In genomic region chr3:101379695-101380376, GRCh38 we compare ENCODE assay signal across 9 cellular contexts. TPM values are rescaled to one million over a fixed set of nuclear protein-coding genes. Genes with fewer than 3 reads are reported as not detected.
DNase-seq lines count a peak whose midpoint lies in the region; ATAC-seq and TF ChIP-seq lines count a peak whose summit lies in the region.
"Had no signal": no experiment of that assay in that cellular context is flagged by ENCODE, and none has a peak within 500 bp of the region (broad histone marks: within the 10 kb centered on the region; RNA-seq: fewer than 3 reads in every experiment).

No MANE protein-coding gene starts in this region.

- H3K4me3 ChIP-seq in CD4-positive, alpha-beta memory T cell (ENCODE audit: low read length in 2 of 2) = no peak overlapping the region

- DNase-seq in CD4-positive, alpha-beta memory T cell = peak in 3 of 5 donors; percentile 15 to 27 (median 26)
- DNase-seq in activated B cell treated with CpG ODN at 0.5 μM for 24 hours (no peak), type B pancreatic cell (ENCODE audit: extremely low spot score, unreplicated experiment) (no peak), LoVo (ENCODE audit: low spot score) (no peak), DMS114 treated with DMSO at 0.1 percent for 48 hours (lab: John Stamatoyannopoulos, UW; ENCODE audit: unreplicated experiment) (no peak), activated gamma-delta T cell treated with Interleukin-2 at 50 U/mL for 16 hours (no peak)
- DNase-seq: posterior cingulate gyrus had no signal

- no peaks in the 10 kb centered on the region for H3K9me3 ChIP-seq in CD4-positive, alpha-beta memory T cell (ENCODE audit: control insufficient read depth in 1 of 2, low read length in 2 of 2)

- no peaks in the 10 kb centered on the region for H3K27me3 Mint-ChIP-seq in CD4-positive, alpha-beta memory T cell
- no peaks in the 10 kb centered on the region for H3K27me3 Mint-ChIP-seq in activated B cell treated with CpG ODN at 0.5 μM for 24 hours
- no peaks in the 10 kb centered on the region for H3K27me3 Mint-ChIP-seq in type B pancreatic cell

- H3K27me3 ChIP-seq in CD4-positive, alpha-beta memory T cell (ENCODE audit: insufficient read depth, low read length) = no peaks in the 10 kb centered on the region

- intact Hi-C loops in CD4-positive, alpha-beta memory T cell (cut with micrococcal nuclease) = loop anchor here (5.0 kb wide), 2 partner anchors 162 to 192 kb away; partner anchors contain the start of gene PCNP
- intact Hi-C loops in activated B cell treated with CpG ODN at 0.5 μM for 24 hours (cut with micrococcal nuclease) = loop anchor here (2.0 to 10.0 kb wide), 7 partner anchors 133 to 1563 kb away; partner anchors contain the start of genes CMSS1, LNP1, SENP7 and TOMM70

- peaks cover 1 to 14% of the 10 kb centered on the region in 2 donors for H3K36me3 Mint-ChIP-seq in CD4-positive, alpha-beta memory T cell
- H3K36me3 Mint-ChIP-seq in activated B cell treated with CpG ODN at 0.5 μM for 24 hours (ENCODE audit: low read depth) (peaks cover 7% of the 10 kb centered on the region), type B pancreatic cell (peaks cover 9% of the 10 kb centered on the region)

- H3K27ac ChIP-seq in CD4-positive, alpha-beta memory T cell (ENCODE audit: low read depth, low read length) = no peak overlapping the region

- H3K4me3 Mint-ChIP-seq in CD4-positive, alpha-beta memory T cell = peak overlapping the region; percentile 55 to 81 (median 65)
- peak overlapping the region; percentile 71 for H3K4me3 Mint-ChIP-seq in activated B cell treated with CpG ODN at 0.5 μM for 24 hours
- H3K4me3 Mint-ChIP-seq in type B pancreatic cell = no peak overlapping the region

- H3K4me1 Mint-ChIP-seq in CD4-positive, alpha-beta memory T cell = peaks cover 33 to 58% (median 47%) of the 10 kb centered on the region in 4 donors
- H3K4me1 Mint-ChIP-seq in activated B cell treated with CpG ODN at 0.5 μM for 24 hours (peaks cover 40% of the 10 kb centered on the region), type B pancreatic cell (ENCODE audit: unreplicated experiment) (no peaks in the 10 kb centered on the region)

- CTCF ChIA-PET in CD4-positive, alpha-beta memory T cell (lab: Charles Lee; ENCODE audit: partially characterized antibody) = no interaction called here
- CTCF ChIA-PET in activated B cell treated with CpG ODN at 0.5 μM for 24 hours (lab: Charles Lee) = no interaction called here

- no peaks in the 10 kb centered on the region for H3K36me3 ChIP-seq in CD4-positive, alpha-beta memory T cell (ENCODE audit: insufficient read depth, low read length)

- no peak for TF ChIP-seq CTCF in activated B cell treated with CpG ODN at 0.5 μM for 24 hours (IDR thresholded peaks at IDR 0.05)
- no peak for TF ChIP-seq CTCF in type B pancreatic cell (conservative IDR thresholded peaks at IDR 0.05)

- no peaks in the 10 kb centered on the region for H3K9me3 Mint-ChIP-seq in CD4-positive, alpha-beta memory T cell
- H3K9me3 Mint-ChIP-seq in activated B cell treated with CpG ODN at 0.5 μM for 24 hours = no peaks in the 10 kb centered on the region
- H3K9me3 Mint-ChIP-seq in type B pancreatic cell = no peaks in the 10 kb centered on the region

- POLR2A ChIA-PET in CD4-positive, alpha-beta memory T cell (lab: Charles Lee; ENCODE audit: partially characterized antibody) = no interaction called here
- POLR2A ChIA-PET in activated B cell treated with CpG ODN at 0.5 μM for 24 hours (lab: Charles Lee) = no interaction called here

- peak overlapping the region; percentile 14 to 90 (median 81) for H3K27ac Mint-ChIP-seq in CD4-positive, alpha-beta memory T cell
- peak overlapping the region; percentile 62 for H3K27ac Mint-ChIP-seq in activated B cell treated with CpG ODN at 0.5 μM for 24 hours
- H3K27ac Mint-ChIP-seq in type B pancreatic cell = no peak overlapping the region

- peak; percentile 94 for ATAC-seq in GM19328 (IDR thresholded peaks at IDR 0.05; ENCODE audit: unreplicated experiment)
- peak; percentile 96 for ATAC-seq in HG03103 (IDR thresholded peaks at IDR 0.05; ENCODE audit: low read depth, unreplicated experiment)
- peak; percentile 89 for ATAC-seq in activated B cell treated with CpG ODN at 0.5 μM for 24 hours (ENCODE audit: low read depth)

- peaks cover 21% of the 10 kb centered on the region for H3K4me1 ChIP-seq in CD4-positive, alpha-beta memory T cell (ENCODE audit: insufficient read depth, low read length)

RNA-seq across cellular contexts. Expression of gene IMPG2, which starts 59.5 kb away (rescaled TPM):
- under 1 TPM; 0.72 to 0.81 TPM for total RNA-seq in CD4-positive, alpha-beta memory T cell
- under 1 TPM in 1 of 2 donors, not detected in 1; 0.02 TPM for polyA plus RNA-seq in CD4-positive, alpha-beta memory T cell
- total RNA-seq in activated B cell treated with CpG ODN at 0.5 μM for 24 hours = 0.20 and 0.29 TPM in 2 replicates
- 0.43 and 0.53 TPM in 2 replicates for total RNA-seq in type B pancreatic cell (ENCODE audit: low replicate concordance)

Comparison
In these comparisons a context has a peak if more than half of its experiments do, and no peak if none do; other contexts are left out.
1. DNase-seq: peak in CD4-positive, alpha-beta memory T cell (3 of 5); none in activated B cell treated with CpG ODN at 0.5 μM for 24 hours (single experiment), type B pancreatic cell (single experiment), LoVo (single experiment), DMS114 treated with DMSO at 0.1 percent for 48 hours (single experiment) and activated gamma-delta T cell treated with Interleukin-2 at 50 U/mL for 16 hours (single experiment).
2. Peak in every context shown above with its lines, with median percentiles within 50 percentile points of each other: ATAC-seq.